16 cellular contexts compared by ENCODE assay signal in the genomic region with DNA sequence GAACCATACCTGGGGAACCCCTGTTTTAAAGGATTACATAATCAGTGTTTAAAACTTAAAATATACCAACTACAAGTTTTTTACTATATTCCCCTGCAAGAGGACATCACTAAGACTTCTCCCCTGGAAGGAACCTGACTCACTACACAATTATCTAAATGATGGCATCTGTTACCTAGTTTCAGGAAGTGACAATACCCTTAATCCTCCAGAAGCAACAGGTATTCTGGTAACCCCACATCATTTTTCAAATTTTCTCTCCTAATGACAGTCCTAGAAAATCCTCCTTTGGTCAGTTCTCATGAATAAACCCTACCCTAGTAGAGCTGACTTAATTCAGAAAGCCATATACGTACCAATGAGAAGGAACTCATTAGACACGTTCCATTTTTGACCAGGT.
"Had no signal": no experiment of that assay in that cellular context is flagged by ENCODE, and none has a peak within 500 bp of the region (broad histone marks: within the 10 kb centered on the region; RNA-seq: fewer than 3 reads in every experiment).

No MANE protein-coding gene starts in this region.

- H3K9me3 ChIP-seq: esophagus muscularis mucosa, thoracic aorta, vagina had no signal

- H3K27ac ChIP-seq: esophagus muscularis mucosa, thoracic aorta, vagina had no signal

- H3K9me3 Mint-ChIP-seq: activated naive CD8-positive, alpha-beta T cell treated with anti-CD3 and anti-CD28 coated beads, Interleukin-2, amount 10 ng/mL, durations not matched to agents 7 days and 5 days; immature natural killer cell; stimulated activated naive CD8-positive, alpha-beta T cell treated with anti-CD3 and anti-CD28 coated beads, Interleukin-15, amount 100 ng/mL, for 72 hours had no signal

- H3K4me3 Mint-ChIP-seq: activated naive CD8-positive, alpha-beta T cell treated with anti-CD3 and anti-CD28 coated beads, Interleukin-2, amount 10 ng/mL, durations not matched to agents 7 days and 5 days; immature natural killer cell; stimulated activated naive CD8-positive, alpha-beta T cell treated with anti-CD3 and anti-CD28 coated beads, Interleukin-15, amount 100 ng/mL, for 72 hours had no signal

- H3K27me3 Mint-ChIP-seq: activated naive CD8-positive, alpha-beta T cell treated with anti-CD3 and anti-CD28 coated beads, Interleukin-2, amount 10 ng/mL, durations not matched to agents 7 days and 5 days; stimulated activated naive CD8-positive, alpha-beta T cell treated with anti-CD3 and anti-CD28 coated beads, Interleukin-15, amount 100 ng/mL, for 72 hours had no signal

- H3K36me3 ChIP-seq: esophagus muscularis mucosa, thoracic aorta, vagina had no signal

- H3K36me3 Mint-ChIP-seq: immature natural killer cell had no signal

- H3K27ac Mint-ChIP-seq: activated naive CD8-positive, alpha-beta T cell treated with anti-CD3 and anti-CD28 coated beads, Interleukin-2, amount 10 ng/mL, durations not matched to agents 7 days and 5 days had no signal

- H3K4me3 ChIP-seq: dorsolateral prefrontal cortex, esophagus muscularis mucosa, thoracic aorta, vagina had no signal

- DNase-seq: activated CD4-positive, alpha-beta T cell treated with anti-CD3 and anti-CD28 coated beads, Interleukin-2, amount 50 U/mL, for 4 hours; activated CD4-positive, CD25-positive, alpha-beta regulatory T cell; activated effector memory CD4-positive, alpha-beta T cell treated with Interleukin-2 at 50 U/mL for 16 hours; activated naive CD8-positive, alpha-beta T cell treated with anti-CD3 and anti-CD28 coated beads, Interleukin-2, amount 10 ng/mL, durations not matched to agents 7 days and 5 days; activated T-cell treated with anti-CD3 and anti-CD28 coated beads, Interleukin-2, amount 50 U/mL, for 1 hour; anterior cingulate cortex; dorsolateral prefrontal cortex; immature natural killer cell; stimulated activated CD8-positive, alpha-beta memory T cell treated with anti-CD3 and anti-CD28 coated beads, Interleukin-4, amount 100 ng/mL, for 48 hours; stimulated activated naive CD8-positive, alpha-beta T cell treated with anti-CD3 and anti-CD28 coated beads, Interleukin-15, amount 100 ng/mL, for 72 hours; T-helper 2 cell had no signal

- ATAC-seq: sciatic nerve; stimulated activated naive CD8-positive, alpha-beta T cell treated with anti-CD3 and anti-CD28 coated beads, Interleukin-15, amount 100 ng/mL, for 72 hours had no signal

- FAIRE-seq: TTC549 had no signal

- H3K27me3 ChIP-seq: dorsolateral prefrontal cortex, esophagus muscularis mucosa, vagina had no signal
